ENCODE assay signal across 28 cellular contexts in the genomic region with DNA sequence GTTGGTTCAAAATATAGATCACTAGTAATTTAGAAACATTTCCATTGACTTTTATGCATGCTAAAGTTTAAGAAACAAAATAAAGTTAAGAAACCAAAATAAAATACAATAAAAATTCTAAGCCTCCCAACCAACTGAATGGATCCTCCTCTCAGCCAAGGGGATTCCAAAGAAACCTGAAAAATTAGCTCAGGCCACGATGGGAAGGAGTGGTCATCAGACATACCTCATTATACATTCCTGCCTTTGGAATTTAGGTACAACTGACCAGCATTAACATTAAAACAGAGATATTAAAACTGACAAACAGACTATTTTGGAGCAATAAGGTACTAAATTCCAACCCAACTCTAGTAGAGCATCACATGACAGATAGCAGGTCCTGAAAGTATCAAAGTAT.
"Had no signal": no experiment of that assay in that cellular context is flagged by ENCODE, and none has a peak within 500 bp of the region (broad histone marks: within the 10 kb centered on the region; RNA-seq: fewer than 3 reads in every experiment).

No MANE protein-coding gene starts in this region.

- DNase-seq: stimulated activated CD4-positive, alpha-beta T cell treated with anti-CD3 and anti-CD28 coated beads, Interleukin-1b, Interleukin-23, amount 100 ng/mL, for 48 hours; stimulated activated CD4-positive, alpha-beta T cell treated with anti-CD3 and anti-CD28 coated beads, Interleukin-2, amount 100 ng/mL, for 24 hours; stimulated activated CD4-positive, alpha-beta T cell treated with anti-CD3 and anti-CD28 coated beads, Interleukin-2, amount 100 ng/mL, for 48 hours; stimulated activated CD4-positive, alpha-beta T cell treated with anti-CD3 and anti-CD28 coated beads, Interleukin-4, amount 100 ng/mL, for 1 hour; stimulated activated CD4-positive, alpha-beta T cell treated with anti-CD3 and anti-CD28 coated beads, Interleukin-4, amount 100 ng/mL, for 24 hours; stimulated activated CD4-positive, alpha-beta T cell treated with anti-CD3 and anti-CD28 coated beads, Interleukin-4, amount 100 ng/mL, for 4 hours; stimulated activated naive B cell treated with anti-CD40 and anti-IgM and Interleukin-4, amounts not matched to agents 10 μg/mL and 1 μg/mL and 100 μg/mL, for 72 hours; stimulated activated naive CD4-positive, alpha-beta T cell; stimulated activated naive CD4-positive, alpha-beta T cell treated with Interleukin-2 at 50 U/mL for 16 hours; stimulated activated naive CD8-positive, alpha-beta T cell treated with anti-CD3 and anti-CD28 coated beads, Interleukin-15, amount 100 ng/mL, for 72 hours; stimulated activated naive CD8-positive, alpha-beta T cell treated with anti-CD3 and anti-CD28 coated beads, Interleukin-15, Interleukin-2, amounts not matched to agents 100 U/mL and 50 U/mL, for 24 hours; stomach; substantia nigra; testis; thyroid gland; tibial artery; transverse colon; upper lobe of left lung; upper lobe of right lung; uterus had no signal

- H3K27me3 Mint-ChIP-seq: stimulated activated memory B cell treated with anti-CD40 and anti-IgM and Interleukin-4, amounts not matched to agents 10 μg/mL and 1 μg/mL and 100 μg/mL, for 72 hours; stimulated activated naive B cell treated with anti-CD40 and anti-IgM and Interleukin-4, amounts not matched to agents 10 μg/mL and 1 μg/mL and 100 μg/mL, for 72 hours; stimulated activated naive CD8-positive, alpha-beta T cell treated with anti-CD3 and anti-CD28 coated beads, Interleukin-15, amount 100 ng/mL, for 72 hours; stimulated activated naive CD8-positive, alpha-beta T cell treated with anti-CD3 and anti-CD28 coated beads, Interleukin-15, Interleukin-2, amounts not matched to agents 100 ng/mL and 50 ng/mL, for 24 hours had no signal

- H3K27ac Mint-ChIP-seq: stimulated activated effector memory CD8-positive, alpha-beta T cell treated with anti-CD3 and anti-CD28 coated beads, Interleukin-12 subunit alpha, Interleukin-12 subunit beta, amount 100 ng/mL, for 72 hours; stimulated activated memory B cell treated with anti-CD40 and anti-IgM and Interleukin-4, amounts not matched to agents 10 μg/mL and 1 μg/mL and 100 μg/mL, for 72 hours; stimulated activated naive B cell treated with anti-CD40 and anti-IgM and Interleukin-4, amounts not matched to agents 10 μg/mL and 1 μg/mL and 100 μg/mL, for 72 hours; stimulated activated naive CD8-positive, alpha-beta T cell treated with anti-CD3 and anti-CD28 coated beads, Interleukin-15, amount 100 ng/mL, for 72 hours; stimulated activated naive CD8-positive, alpha-beta T cell treated with anti-CD3 and anti-CD28 coated beads, Interleukin-15, Interleukin-2, amounts not matched to agents 100 ng/mL and 50 ng/mL, for 24 hours had no signal

- H3K27me3 ChIP-seq: stomach, suprapubic skin, testis, thyroid gland, tibial artery, tibial nerve, transverse colon, upper lobe of left lung, upper lobe of right lung, uterus, vagina had no signal

- H3K4me3 ChIP-seq: stomach, suprapubic skin, testis, thoracic aorta, thyroid gland, tibial artery, tibial nerve, transverse colon, upper lobe of left lung, upper lobe of right lung, uterus, vagina had no signal

- H3K36me3 Mint-ChIP-seq: stimulated activated effector memory CD8-positive, alpha-beta T cell treated with anti-CD3 and anti-CD28 coated beads, Interleukin-12 subunit alpha, Interleukin-12 subunit beta, amount 100 ng/mL, for 72 hours; stimulated activated memory B cell treated with anti-CD40 and anti-IgM and Interleukin-4, amounts not matched to agents 10 μg/mL and 1 μg/mL and 100 μg/mL, for 72 hours; stimulated activated naive B cell treated with anti-CD40 and anti-IgM and Interleukin-4, amounts not matched to agents 10 μg/mL and 1 μg/mL and 100 μg/mL, for 72 hours had no signal

- H3K9me3 ChIP-seq: suprapubic skin, testis, thoracic aorta, tibial artery, transverse colon, upper lobe of left lung, upper lobe of right lung, uterus, vagina had no signal

- H3K4me1 ChIP-seq: stomach, suprapubic skin, testis, thyroid gland, tibial artery, tibial nerve, transverse colon, upper lobe of left lung, upper lobe of right lung, uterus, vagina had no signal

- H3K27ac ChIP-seq: stomach, suprapubic skin, testis, thoracic aorta, thyroid gland, tibial artery, tibial nerve, transverse colon, upper lobe of left lung, upper lobe of right lung, uterus, vagina had no signal

- ATAC-seq: stimulated activated effector memory CD8-positive, alpha-beta T cell treated with anti-CD3 and anti-CD28 coated beads, Interleukin-12 subunit alpha, Interleukin-12 subunit beta, amount 100 ng/mL, for 72 hours; stimulated activated memory B cell treated with anti-CD40 and anti-IgM and Interleukin-4, amounts not matched to agents 10 μg/mL and 1 μg/mL and 100 μg/mL, for 72 hours; stimulated activated naive B cell treated with anti-CD40 and anti-IgM and Interleukin-4, amounts not matched to agents 10 μg/mL and 1 μg/mL and 100 μg/mL, for 72 hours; stimulated activated naive CD8-positive, alpha-beta T cell treated with anti-CD3 and anti-CD28 coated beads, Interleukin-15, amount 100 ng/mL, for 72 hours; stimulated activated naive CD8-positive, alpha-beta T cell treated with anti-CD3 and anti-CD28 coated beads, Interleukin-15, Interleukin-2, amounts not matched to agents 100 U/mL and 50 U/mL, for 24 hours; upper lobe of right lung had no signal

- H3K4me1 Mint-ChIP-seq: stimulated activated effector memory CD8-positive, alpha-beta T cell treated with anti-CD3 and anti-CD28 coated beads, Interleukin-12 subunit alpha, Interleukin-12 subunit beta, amount 100 ng/mL, for 72 hours; stimulated activated memory B cell treated with anti-CD40 and anti-IgM and Interleukin-4, amounts not matched to agents 10 μg/mL and 1 μg/mL and 100 μg/mL, for 72 hours; stimulated activated naive B cell treated with anti-CD40 and anti-IgM and Interleukin-4, amounts not matched to agents 10 μg/mL and 1 μg/mL and 100 μg/mL, for 72 hours; stimulated activated naive CD8-positive, alpha-beta T cell treated with anti-CD3 and anti-CD28 coated beads, Interleukin-15, amount 100 ng/mL, for 72 hours had no signal

- H3K4me3 Mint-ChIP-seq: stimulated activated effector memory CD8-positive, alpha-beta T cell treated with anti-CD3 and anti-CD28 coated beads, Interleukin-12 subunit alpha, Interleukin-12 subunit beta, amount 100 ng/mL, for 72 hours; stimulated activated memory B cell treated with anti-CD40 and anti-IgM and Interleukin-4, amounts not matched to agents 10 μg/mL and 1 μg/mL and 100 μg/mL, for 72 hours; stimulated activated naive B cell treated with anti-CD40 and anti-IgM and Interleukin-4, amounts not matched to agents 10 μg/mL and 1 μg/mL and 100 μg/mL, for 72 hours; stimulated activated naive CD8-positive, alpha-beta T cell treated with anti-CD3 and anti-CD28 coated beads, Interleukin-15, amount 100 ng/mL, for 72 hours; stimulated activated naive CD8-positive, alpha-beta T cell treated with anti-CD3 and anti-CD28 coated beads, Interleukin-15, Interleukin-2, amounts not matched to agents 100 ng/mL and 50 ng/mL, for 24 hours had no signal

- FAIRE-seq: urothelium cell line had no signal

- H3K9me3 Mint-ChIP-seq: stimulated activated effector memory CD8-positive, alpha-beta T cell treated with anti-CD3 and anti-CD28 coated beads, Interleukin-12 subunit alpha, Interleukin-12 subunit beta, amount 100 ng/mL, for 72 hours; stimulated activated naive CD8-positive, alpha-beta T cell treated with anti-CD3 and anti-CD28 coated beads, Interleukin-15, amount 100 ng/mL, for 72 hours; stimulated activated naive CD8-positive, alpha-beta T cell treated with anti-CD3 and anti-CD28 coated beads, Interleukin-15, Interleukin-2, amounts not matched to agents 100 ng/mL and 50 ng/mL, for 24 hours had no signal

- H3K36me3 ChIP-seq: stomach, suprapubic skin, thoracic aorta, thyroid gland, tibial artery, tibial nerve, transverse colon, upper lobe of left lung, upper lobe of right lung, uterus, vagina had no signal
